In the genomic region with DNA sequence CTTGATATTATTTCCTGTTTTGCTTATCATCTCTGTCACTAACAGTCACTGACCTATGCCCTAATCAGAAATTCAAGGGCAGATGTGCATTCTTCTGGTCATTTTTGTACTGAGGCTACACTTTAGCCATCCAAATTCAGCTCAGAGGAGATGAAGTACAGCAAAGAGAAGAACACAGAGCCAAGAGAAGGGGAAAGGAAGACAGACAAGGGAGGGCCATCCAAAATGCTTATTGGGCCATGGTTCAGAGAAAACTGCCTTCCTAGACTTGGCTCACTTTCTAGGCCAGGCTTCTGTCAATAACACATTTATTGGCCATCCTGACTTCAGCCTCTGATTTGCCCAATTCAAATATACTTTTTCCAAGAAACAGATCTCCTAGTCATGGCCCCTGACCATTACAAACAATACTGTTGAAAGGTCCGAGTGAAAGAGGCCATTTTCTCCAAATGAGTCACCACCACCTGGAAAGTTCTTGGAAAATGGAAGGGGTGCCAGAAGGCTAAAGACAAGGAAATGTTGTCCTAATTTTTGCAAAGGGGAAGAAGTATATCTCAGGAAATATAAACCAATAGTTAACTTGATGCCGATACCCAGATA, we compare ENCODE assay signal across 32 cellular contexts. TPM values are rescaled to one million over a fixed set of nuclear protein-coding genes. Genes with fewer than 3 reads are reported as not detected.
"Had no signal": no experiment of that assay in that cellular context is flagged by ENCODE, and none has a peak within 500 bp of the region (broad histone marks: within the 10 kb centered on the region; RNA-seq: fewer than 3 reads in every experiment).

No MANE protein-coding gene starts in this region.

- H3K27me3 ChIP-seq: neutrophil, stomach, thyroid gland, upper lobe of left lung, vagina had no signal

- H3K36me3 Mint-ChIP-seq: naive thymus-derived CD4-positive, alpha-beta T cell; natural killer cell; stimulated activated memory B cell treated with anti-CD40 and anti-IgM and Interleukin-4, amounts not matched to agents 10 μg/mL and 1 μg/mL and 100 μg/mL, for 72 hours had no signal

- ATAC-seq: naive thymus-derived CD4-positive, alpha-beta T cell; natural killer cell; psoas muscle; stimulated activated memory B cell treated with anti-CD40 and anti-IgM and Interleukin-4, amounts not matched to agents 10 μg/mL and 1 μg/mL and 100 μg/mL, for 72 hours; stimulated activated naive CD8-positive, alpha-beta T cell treated with anti-CD3 and anti-CD28 coated beads, Interleukin-15, Interleukin-2, amounts not matched to agents 100 U/mL and 50 U/mL, for 24 hours had no signal

- H3K4me1 Mint-ChIP-seq: naive thymus-derived CD4-positive, alpha-beta T cell; natural killer cell; stimulated activated memory B cell treated with anti-CD40 and anti-IgM and Interleukin-4, amounts not matched to agents 10 μg/mL and 1 μg/mL and 100 μg/mL, for 72 hours had no signal

- H3K4me3 Mint-ChIP-seq: naive thymus-derived CD4-positive, alpha-beta T cell; natural killer cell; nephron; stimulated activated memory B cell treated with anti-CD40 and anti-IgM and Interleukin-4, amounts not matched to agents 10 μg/mL and 1 μg/mL and 100 μg/mL, for 72 hours had no signal

- DNase-seq: naive thymus-derived CD4-positive, alpha-beta T cell; natural killer cell; nucleus accumbens; posterior cingulate gyrus; psoas muscle; right lobe of liver; spleen; stimulated activated CD4-positive, alpha-beta T cell treated with anti-CD3 and anti-CD28 coated beads, Interleukin-12 subunit alpha, Interleukin-12 subunit beta, amount 100 ng/mL, for 4 hours; stimulated activated CD4-positive, alpha-beta T cell treated with anti-CD3 and anti-CD28 coated beads, Interleukin-1b, Interleukin-23, amount 100 ng/mL, for 48 hours; stimulated activated CD4-positive, alpha-beta T cell treated with anti-CD3 and anti-CD28 coated beads, Interleukin-4, amount 100 ng/mL, for 1 hour; stimulated activated CD4-positive, alpha-beta T cell treated with anti-CD3 and anti-CD28 coated beads, Interleukin-4, amount 100 ng/mL, for 4 hours; stimulated activated CD8-positive, alpha-beta memory T cell treated with anti-CD3 and anti-CD28 coated beads, Interleukin-4, amount 100 ng/mL, for 48 hours; stimulated activated naive CD4-positive, alpha-beta T cell; stimulated activated naive CD8-positive, alpha-beta T cell treated with anti-CD3 and anti-CD28 coated beads, Interleukin-15, Interleukin-2, amounts not matched to agents 100 U/mL and 50 U/mL, for 24 hours; stomach; thyroid gland; upper lobe of left lung had no signal

- H3K27ac ChIP-seq: neutrophil, parathyroid adenoma, psoas muscle, right lobe of liver, skin epidermis, spleen, stomach, thoracic aorta, thyroid gland, tibial nerve, upper lobe of left lung, vagina had no signal

- H3K9me3 ChIP-seq: neutrophil, psoas muscle, right lobe of liver, spleen, thoracic aorta, thyroid gland, tibial nerve, upper lobe of left lung, vagina had no signal

- H3K4me3 ChIP-seq: psoas muscle, right lobe of liver, skin epidermis, smooth muscle cell, spleen, stomach, thoracic aorta, thyroid gland, tibial nerve, upper lobe of left lung, vagina had no signal

- H3K27ac Mint-ChIP-seq: naive thymus-derived CD4-positive, alpha-beta T cell; natural killer cell; nephron; progenitor cell of endocrine pancreas; stimulated activated memory B cell treated with anti-CD40 and anti-IgM and Interleukin-4, amounts not matched to agents 10 μg/mL and 1 μg/mL and 100 μg/mL, for 72 hours had no signal

- H3K27me3 Mint-ChIP-seq: progenitor cell of endocrine pancreas; stimulated activated memory B cell treated with anti-CD40 and anti-IgM and Interleukin-4, amounts not matched to agents 10 μg/mL and 1 μg/mL and 100 μg/mL, for 72 hours had no signal

- H3K9me3 Mint-ChIP-seq: naive thymus-derived CD4-positive, alpha-beta T cell; stimulated activated memory B cell treated with anti-CD40 and anti-IgM and Interleukin-4, amounts not matched to agents 10 μg/mL and 1 μg/mL and 100 μg/mL, for 72 hours had no signal

- H3K36me3 ChIP-seq: neutrophil, right lobe of liver, spleen, stomach, thoracic aorta, thyroid gland, tibial nerve, upper lobe of left lung, vagina had no signal

- H3K4me1 ChIP-seq: parathyroid adenoma, psoas muscle, right lobe of liver, spleen, thyroid gland, tibial nerve, upper lobe of left lung, vagina had no signal

- FAIRE-seq: urothelium cell line had no signal

RNA-seq across cellular contexts. Expression of a gene that starts 56.4 kb away (rescaled TPM):
- total RNA-seq: naive thymus-derived CD4-positive, alpha-beta T cell; natural killer cell; omental fat pad; osteocyte; psoas muscle; subcutaneous adipose tissue; thoracic aorta; thyroid gland; upper lobe of left lung; ureter; vagina had no signal
- polyA plus RNA-seq: naive thymus-derived CD4-positive, alpha-beta T cell; smooth muscle cell had no signal
